8 cellular contexts compared by ENCODE assay signal in genomic region chr17:56833812-56834379, GRCh38. TPM values are rescaled to one million over a fixed set of nuclear protein-coding genes. Genes with fewer than 3 reads are reported as not detected.
DNase-seq lines count a peak whose midpoint lies in the region; ATAC-seq, FAIRE-seq and TF ChIP-seq lines count a peak whose summit lies in the region.

Gene C17orf67, minus strand, starts transcription at chr17:56833920. Its CDS starts 18,110 bp downstream, at chr17:56815810.
Gene DGKE, plus strand, starts transcription at chr17:56834151. Its CDS starts 645 bp downstream, at chr17:56834796.

- peak within 1 kb of the TSS; percentile 83 for H3K4me3 Mint-ChIP-seq in WTC11

- no peak within 1 kb of the TSS for H3K27ac Mint-ChIP-seq in WTC11

- no peaks in the 10 kb centered on the region for H3K27me3 ChIP-seq in bronchial epithelial cell (ENCODE audit: control insufficient read depth, insufficient read depth, low read length)

- H3K36me3 Mint-ChIP-seq in WTC11 = peaks cover 9% of the 10 kb centered on the region

- H3K4me3 ChIP-seq in AG04449 (ENCODE audit: low read depth, low read length) = peak within 1 kb of the TSS; percentile 83
- peak within 1 kb of the TSS; percentile 82 for H3K4me3 ChIP-seq in bronchial epithelial cell (ENCODE audit: low read depth, low read length)

- POLR2A ChIA-PET in AG04449 (lab: Yijun Ruan, JAX) (interaction anchor here (0.9 to 1.0 kb wide), 2 partner anchors 10 to 80 kb away, joined by 3 read pairs; partner anchors contain the start of gene TRIM25), WTC11 (lab: Charles Lee) (no interaction called here)

- peaks cover 19% of the 10 kb centered on the region for H3K27me3 Mint-ChIP-seq in WTC11 (ENCODE audit: low read depth)

- CTCF ChIA-PET in AG04449 (lab: Yijun Ruan, JAX) = no interaction called here
- CTCF ChIA-PET in WTC11 (lab: Charles Lee) = interaction anchor here (0.7 to 4.3 kb wide), 3 partner anchors 14 to 334 kb away, joined by 3 to 36 read pairs (median 5); no protein-coding TSS in a partner anchor

- no peaks in the 10 kb centered on the region for H3K36me3 ChIP-seq in bronchial epithelial cell (ENCODE audit: control insufficient read depth, insufficient read depth, low read length)

- no peak for FAIRE-seq in bronchial epithelial cell (lab: Jason Lieb, UNC)

- H3K4me1 Mint-ChIP-seq in WTC11 = peaks cover 54% of the 10 kb centered on the region

- ATAC-seq in GM18873 (IDR thresholded peaks at IDR 0.05; ENCODE audit: low FRiP score, unreplicated experiment) = peak; percentile 61
- ATAC-seq in HG03108 (IDR thresholded peaks at IDR 0.05; ENCODE audit: unreplicated experiment) = peak; percentile 68
- ATAC-seq in WTC11 = peak; percentile 92

- peaks cover 4% of the 10 kb centered on the region; the same call in 1 of the 2 replicates for H3K9me3 Mint-ChIP-seq in WTC11

- DNase-seq in AG04449 (ENCODE audit: low read depth, low spot score) = peak; percentile 56
- DNase-seq in NCI-H2171 (lab: John Stamatoyannopoulos, UW) = peak; percentile 95
- DNase-seq in WTC11 (ENCODE audit: low spot score) = peak; percentile 98
- peak; percentile 77 for DNase-seq in bronchial epithelial cell (ENCODE audit: low read depth)
- peak; percentile 95 for DNase-seq in iris pigment epithelial cell (ENCODE audit: low read depth)
- peak; percentile 96 to 100 for DNase-seq in stimulated activated CD4-positive, alpha-beta T cell treated with anti-CD3 and anti-CD28 coated beads, Interleukin-12 subunit alpha, Interleukin-12 subunit beta, amount 100 ng/mL, for 24 hours (ENCODE audit: low read depth in 2 of 2)

- no peak for TF ChIP-seq CTCF in AG04449 (IDR thresholded peaks at IDR 0.05; ENCODE audit: insufficient read depth, low read length, missing control alignments)
- no peak for TF ChIP-seq CTCF in WTC11 (IDR thresholded peaks at IDR 0.05)
- no peak for TF ChIP-seq CTCF in bronchial epithelial cell (IDR thresholded peaks at IDR 0.05; ENCODE audit: insufficient read depth, low read length, severe bottlenecking)

TF ChIP-seq in WTC11, 78 proteins besides CTCF, POLR2A, EP300 and RAD21 (continues in another document):
- TF ChIP-seq TCF7 (CRISPR knock-in tag; IDR thresholded peaks at IDR 0.05; ENCODE audit: low read depth) (no peak), MYBL2 (CRISPR knock-in tag; IDR thresholded peaks at IDR 0.05) (peak; percentile 56), TP53 (CRISPR knock-in tag; IDR thresholded peaks at IDR 0.05) (peak; percentile 66; the same call in 1 of the 2 replicates), USF2 (CRISPR knock-in tag; IDR thresholded peaks at IDR 0.05) (peak; percentile 45), HMGXB4 (CRISPR knock-in tag; IDR thresholded peaks at IDR 0.05) (peak; percentile 88), ZNF416 (CRISPR knock-in tag; IDR thresholded peaks at IDR 0.05) (no peak), ZBTB43 (CRISPR knock-in tag; IDR thresholded peaks at IDR 0.05) (0 out of 2 replicates have a peak, but pooled peaks have one; percentile 10), ZNF121 (CRISPR knock-in tag; IDR thresholded peaks at IDR 0.05) (no peak), ETV6 (CRISPR knock-in tag; IDR thresholded peaks at IDR 0.05) (peak; percentile 86), NR2C2 (CRISPR knock-in tag; IDR thresholded peaks at IDR 0.05) (no peak), ZBTB21 (CRISPR knock-in tag; IDR thresholded peaks at IDR 0.05; ENCODE audit: borderline replicate concordance) (no peak), KAT7 (CRISPR knock-in tag; IDR thresholded peaks at IDR 0.05; ENCODE audit: borderline replicate concordance) (no peak), SMAD3 (CRISPR knock-in tag; IDR thresholded peaks at IDR 0.05; ENCODE audit: borderline replicate concordance) (peak; percentile 45; the same call in 1 of the 2 replicates), FOXP1 (CRISPR knock-in tag; IDR thresholded peaks at IDR 0.05; ENCODE audit: borderline replicate concordance) (peak; percentile 67), ZNF263 (CRISPR knock-in tag; IDR thresholded peaks at IDR 0.05; ENCODE audit: low read depth) (no peak), TEAD4 (CRISPR knock-in tag; IDR thresholded peaks at IDR 0.05) (no peak), CREB1 (CRISPR knock-in tag; IDR thresholded peaks at IDR 0.05) (no peak), ESRRA (CRISPR knock-in tag; IDR thresholded peaks at IDR 0.05; ENCODE audit: borderline replicate concordance) (0 out of 2 replicates have a peak, but pooled peaks have one; percentile 38), ZSCAN18 (CRISPR knock-in tag; IDR thresholded peaks at IDR 0.05) (no peak), ZNF232 (CRISPR knock-in tag; IDR thresholded peaks at IDR 0.05) (peak; percentile 90), CBFB (CRISPR knock-in tag; IDR thresholded peaks at IDR 0.05; ENCODE audit: low read depth) (no peak; the same call in 1 of the 2 replicates), HMGA2 (CRISPR knock-in tag; IDR thresholded peaks at IDR 0.05) (no peak), IRF1 (CRISPR knock-in tag; IDR thresholded peaks at IDR 0.05) (peak; percentile 76; the same call in 1 of the 2 replicates)

RNA-seq across cellular contexts. Expression of gene C17orf67, which starts in this region (rescaled TPM):
- total RNA-seq in WTC11 (2021) (3.0 to 3.4 TPM (median 3.3 TPM) in 3 replicates), bronchial epithelial cell (0.26 and 0.64 TPM in 2 replicates)

RNA-seq across cellular contexts. Expression of gene DGKE, which starts in this region (rescaled TPM):
- total RNA-seq in WTC11 (2021) (8.5 to 9.4 TPM (median 9.3 TPM) in 3 replicates), bronchial epithelial cell (5.1 and 8.4 TPM in 2 replicates)

Comparison
In these comparisons a context has a peak if more than half of its experiments do, and no peak if none do; other contexts are left out.
1. Peak in every context shown above with its lines: DNase-seq, ATAC-seq and H3K4me3 ChIP-seq.